In genomic region chr1:89763649-89763986, GRCh38 we compare ENCODE assay signal across 1 cellular context.
TF ChIP-seq lines count a peak whose summit lies in the region.

No MANE protein-coding gene starts in this region.

TF ChIP-seq in HepG2, 621 proteins besides CTCF, POLR2A, EP300 and RAD21 (continued from another document):
- TF ChIP-seq ZBTB46 (CRISPR knock-in tag; IDR thresholded peaks at IDR 0.05; ENCODE audit: borderline replicate concordance) (no peak), IRF2 (CRISPR knock-in tag; IDR thresholded peaks at IDR 0.05) (no peak), FLYWCH1 (CRISPR knock-in tag; IDR thresholded peaks at IDR 0.05) (no peak), ZNF274 (CRISPR knock-in tag; IDR thresholded peaks at IDR 0.05) (no peak), MIXL1 (CRISPR knock-in tag; IDR thresholded peaks at IDR 0.05) (no peak)
- TF ChIP-seq, protein P1, sequence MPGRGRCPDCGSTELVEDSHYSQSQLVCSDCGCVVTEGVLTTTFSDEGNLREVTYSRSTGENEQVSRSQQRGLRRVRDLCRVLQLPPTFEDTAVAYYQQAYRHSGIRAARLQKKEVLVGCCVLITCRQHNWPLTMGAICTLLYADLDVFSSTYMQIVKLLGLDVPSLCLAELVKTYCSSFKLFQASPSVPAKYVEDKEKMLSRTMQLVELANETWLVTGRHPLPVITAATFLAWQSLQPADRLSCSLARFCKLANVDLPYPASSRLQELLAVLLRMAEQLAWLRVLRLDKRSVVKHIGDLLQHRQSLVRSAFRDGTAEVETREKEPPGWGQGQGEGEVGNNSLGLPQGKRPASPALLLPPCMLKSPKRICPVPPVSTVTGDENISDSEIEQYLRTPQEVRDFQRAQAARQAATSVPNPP (CRISPR knock-in tag; IDR thresholded peaks at IDR 0.05) = no peak
